In the genomic region with DNA sequence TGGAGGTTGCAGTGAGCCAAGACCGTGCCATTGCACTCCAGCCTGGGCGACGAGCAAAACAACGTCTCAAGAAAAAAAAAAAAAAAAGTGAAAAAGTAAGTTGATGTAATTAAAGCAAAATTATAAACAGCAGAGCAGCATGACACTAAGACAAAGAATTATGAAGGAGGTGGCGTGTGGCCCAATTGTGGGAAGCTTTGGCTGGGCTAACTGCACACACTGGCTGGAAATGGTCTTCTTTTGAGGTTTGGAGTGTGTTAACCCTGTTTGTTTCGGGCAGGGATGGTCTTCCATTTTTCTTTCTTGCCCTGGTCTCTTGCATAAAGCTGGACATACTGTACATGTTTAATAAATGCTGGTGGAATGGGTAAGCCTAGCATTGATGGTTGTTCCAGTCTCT, we compare ENCODE assay signal across 16 cellular contexts. TPM values are rescaled to one million over a fixed set of nuclear protein-coding genes. Genes with fewer than 3 reads are reported as not detected.
DNase-seq lines count a peak whose midpoint lies in the region; ATAC-seq and TF ChIP-seq lines count a peak whose summit lies in the region.
"Had no signal": no experiment of that assay in that cellular context is flagged by ENCODE, and none has a peak within 500 bp of the region (broad histone marks: within the 10 kb centered on the region; RNA-seq: fewer than 3 reads in every experiment).

No MANE protein-coding gene starts in this region.

- no peak overlapping the region for H2BK12ac ChIP-seq in mesenchymal stem cell (ENCODE audit: low read length in 2 of 2)

- H2AFZ ChIP-seq in mesenchymal stem cell (ENCODE audit: low read depth, low read length): no peak overlapping the region

- intact Hi-C loops in CD4-positive, alpha-beta T cell (cut with DNase I, micrococcal nuclease): no loop called here
- intact Hi-C loops in Right ventricle myocardium inferior (cut with DNase I): no loop called here

- no peak overlapping the region for H3K9ac ChIP-seq in mesenchymal stem cell (ENCODE audit: low read length)

- H2BK120ac ChIP-seq in mesenchymal stem cell (ENCODE audit: low read depth, low read length): no peak overlapping the region

- H3K27me3 Mint-ChIP-seq in CD4-positive, alpha-beta T cell: peaks cover 25% of the 10 kb centered on the region
- no peaks in the 10 kb centered on the region for H3K27me3 Mint-ChIP-seq in T-helper 17 cell
- H3K27me3 Mint-ChIP-seq in type B pancreatic cell: peaks cover 38% of the 10 kb centered on the region

- H3K23ac ChIP-seq in mesenchymal stem cell (ENCODE audit: low read length in 2 of 2): no peak overlapping the region

- H4K91ac ChIP-seq in mesenchymal stem cell (ENCODE audit: low read length): no peak overlapping the region

- H2BK5ac ChIP-seq in mesenchymal stem cell (ENCODE audit: low read depth, low read length, poor library complexity, severe bottlenecking): no peak overlapping the region

- peak overlapping the region; percentile 61 for H2AK5ac ChIP-seq in mesenchymal stem cell (ENCODE audit: low read length, severe bottlenecking)

- no peak overlapping the region for H3K4me2 ChIP-seq in mesenchymal stem cell (ENCODE audit: low read length, poor library complexity, severe bottlenecking)
- H3K4me2 ChIP-seq: A549 had no signal

- no peak overlapping the region for H3K4ac ChIP-seq in mesenchymal stem cell (ENCODE audit: low read depth in 1 of 2, low read length in 2 of 2)

- no peaks in the 10 kb centered on the region for H3K9me3 ChIP-seq in CD4-positive, alpha-beta T cell (ENCODE audit: control insufficient read depth, low read length)
- H3K9me3 ChIP-seq in T-helper 17 cell (ENCODE audit: control insufficient read depth, low read length, poor library complexity, severe bottlenecking) (no peaks in the 10 kb centered on the region), mesenchymal stem cell (ENCODE audit: control insufficient read depth, low read length) (no peaks in the 10 kb centered on the region)
- H3K9me3 ChIP-seq: A549 had no signal

- H3K36me3 ChIP-seq in mesenchymal stem cell (ENCODE audit: control insufficient read depth in 1 of 2, insufficient read depth in 2 of 2, low read depth in 1 of 2, low read length in 2 of 2): no peaks in the 10 kb centered on the region

- CTCF ChIA-PET in CD4-positive, alpha-beta T cell (lab: Charles Lee): interaction anchor here (0.6 to 1.0 kb wide), 3 partner anchors 27 to 162 kb away, joined by 3 read pairs; no protein-coding TSS in a partner anchor

- no peak overlapping the region for H3K27ac ChIP-seq in CD4-positive, alpha-beta T cell (ENCODE audit: low read depth, low read length)
- no peak overlapping the region for H3K27ac ChIP-seq in mesenchymal stem cell (ENCODE audit: low read length, poor library complexity, severe bottlenecking)

- no peak for ATAC-seq in CD4-positive, alpha-beta T cell (ENCODE audit: poor library complexity)
- ATAC-seq in T-helper 17 cell (no peak), Right ventricle myocardium inferior (no peak)
- ATAC-seq: A549, HCT116, K562 had no signal

- 92% methylated on average over 6 of the region's 6 CpGs for WGBS in mesenchymal stem cell

- H3K4me3 Mint-ChIP-seq in CD4-positive, alpha-beta T cell: peak overlapping the region; percentile 61
- H3K4me3 Mint-ChIP-seq in T-helper 17 cell (peak overlapping the region; percentile 45), type B pancreatic cell (peak overlapping the region; percentile 51)

- H3K27ac Mint-ChIP-seq in CD4-positive, alpha-beta T cell: no peak overlapping the region
- peak overlapping the region; percentile 59 for H3K27ac Mint-ChIP-seq in T-helper 17 cell
- no peak overlapping the region for H3K27ac Mint-ChIP-seq in type B pancreatic cell

- peaks cover 15% of the 10 kb centered on the region for H3K27me3 ChIP-seq in CD4-positive, alpha-beta T cell (ENCODE audit: control insufficient read depth, insufficient read depth, low read length)
- peaks cover 0 to 38% of the 10 kb centered on the region in 2 experiments for H3K27me3 ChIP-seq in mesenchymal stem cell (ENCODE audit: control insufficient read depth in 1 of 2, insufficient read depth in 1 of 2, low read length in 2 of 2)

- POLR2A ChIA-PET in CD4-positive, alpha-beta T cell (lab: Charles Lee): no interaction called here

- peaks cover 28% of the 10 kb centered on the region for H3K4me1 ChIP-seq in mesenchymal stem cell (ENCODE audit: control insufficient read depth, insufficient read depth, low read depth, low read length)

- no peak overlapping the region for H4K8ac ChIP-seq in mesenchymal stem cell (ENCODE audit: low read length)

- peaks cover 4% of the 10 kb centered on the region for H3K79me1 ChIP-seq in mesenchymal stem cell (replicated peaks; ENCODE audit: low read length, poor library complexity, severe bottlenecking)

- peaks cover 5% of the 10 kb centered on the region for H3K36me3 Mint-ChIP-seq in CD4-positive, alpha-beta T cell (ENCODE audit: low read depth)
- H3K36me3 Mint-ChIP-seq in T-helper 17 cell (ENCODE audit: low read depth) (peaks cover 5% of the 10 kb centered on the region), type B pancreatic cell (no peaks in the 10 kb centered on the region)

- H3K4me3 ChIP-seq in mesenchymal stem cell (ENCODE audit: insufficient read depth in 1 of 2, low read depth in 1 of 2, low read length in 2 of 2): no peak overlapping the region
- H3K4me3 ChIP-seq: A549, K562 had no signal

- H3K9me3 Mint-ChIP-seq in CD4-positive, alpha-beta T cell: no peaks in the 10 kb centered on the region
- no peaks in the 10 kb centered on the region for H3K9me3 Mint-ChIP-seq in type B pancreatic cell

- H3K14ac ChIP-seq in mesenchymal stem cell (ENCODE audit: low read length in 2 of 2): no peak overlapping the region

- H2BK15ac ChIP-seq in mesenchymal stem cell (ENCODE audit: low read depth, poor library complexity, severe bottlenecking): no peak overlapping the region

- peaks cover 36% of the 10 kb centered on the region for H3K4me1 Mint-ChIP-seq in CD4-positive, alpha-beta T cell (ENCODE audit: low read depth)
- H3K4me1 Mint-ChIP-seq in T-helper 17 cell: peaks cover 25% of the 10 kb centered on the region
- peaks cover 11% of the 10 kb centered on the region for H3K4me1 Mint-ChIP-seq in type B pancreatic cell (ENCODE audit: unreplicated experiment)

- no peak overlapping the region for H3K18ac ChIP-seq in mesenchymal stem cell (ENCODE audit: low read depth in 1 of 2, low read length in 2 of 2)

- DNase-seq in CD4-positive, alpha-beta T cell: no peak
- DNase-seq in T-helper 17 cell (no peak), mesenchymal stem cell (no peak), type B pancreatic cell (ENCODE audit: extremely low spot score, unreplicated experiment) (no peak), Right ventricle myocardium inferior (ENCODE audit: missing footprints) (no peak), SW 1271 (lab: John Stamatoyannopoulos, UW) (no peak)
- no peak for DNase-seq in activated CD8-positive, alpha-beta memory T cell treated with anti-CD3 and anti-CD28 coated beads, Interleukin-2, amount 50 U/mL, for 48 hours
- DNase-seq: C1 segment of cervical spinal cord; DMS79 treated with DMSO at 0.1 percent for 48 hours; NCI-H1105 treated with DMSO at 0.1 percent for 48 hours; NCI-H1694; NK-92 treated with Interleukin-12 subunit alpha and Interleukin-12 subunit beta, amount 100 ng/mL, for 24 hours; Right ventricle myocardium superior had no signal

- TF ChIP-seq CTCF in CD4-positive, alpha-beta T cell (IDR thresholded peaks at IDR 0.05): no peak
- no peak for TF ChIP-seq CTCF in type B pancreatic cell (conservative IDR thresholded peaks at IDR 0.05)

RNA-seq across cellular contexts. Expression of a gene that starts 54.8 kb away (rescaled TPM):
- 10 to 100 TPM; 46.3 to 49.7 TPM for total RNA-seq in CD4-positive, alpha-beta T cell
- total RNA-seq in T-helper 17 cell (100 to 1,000 TPM in 1 of 2 donors, 10 to 100 TPM in 1; 77.3 to 109 TPM), type B pancreatic cell (ENCODE audit: low replicate concordance) (49.7 and 74.2 TPM in 2 replicates), Right ventricle myocardium inferior (57.2 TPM)
- polyA plus RNA-seq in mesenchymal stem cell (2013, experiment 1 of 2): 0.10 TPM
- polyA plus RNA-seq in mesenchymal stem cell (2013, experiment 2 of 2): 0.14 TPM
